ENCODE assay signal across 14 cellular contexts in the genomic region with DNA sequence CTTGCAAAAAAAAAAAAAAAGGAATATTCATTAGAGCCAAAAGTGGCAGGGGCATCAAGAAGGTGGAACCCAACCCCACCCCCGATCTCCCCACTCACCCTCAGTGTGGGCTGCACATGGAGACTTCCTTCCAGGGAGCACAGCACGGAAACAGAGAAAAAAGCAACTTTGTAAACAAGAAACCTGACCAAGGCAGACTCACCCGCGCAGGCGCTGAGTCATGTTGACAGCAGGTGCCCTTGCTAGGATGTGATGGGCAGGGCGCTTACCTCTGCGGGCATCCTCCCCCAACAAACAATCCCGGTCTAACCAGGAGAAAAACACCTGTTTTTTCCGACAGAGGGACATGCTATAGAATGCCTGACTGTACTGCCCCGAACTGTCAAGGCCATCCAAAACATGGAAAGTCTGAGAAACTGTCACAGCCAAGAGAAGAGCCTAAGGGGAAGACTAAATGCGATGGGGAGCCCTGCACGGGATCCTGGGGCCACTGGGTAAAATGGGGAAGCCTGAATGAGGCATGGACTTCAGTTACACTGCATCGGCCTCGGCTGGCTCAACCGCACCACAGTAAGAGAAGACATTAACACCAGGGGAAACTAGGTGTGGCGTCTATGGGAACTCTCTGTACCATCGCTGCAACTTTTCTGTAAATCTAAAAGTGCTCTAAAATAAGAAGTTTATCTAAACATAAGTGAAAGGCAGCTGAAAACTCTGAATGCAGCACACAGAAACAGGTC.
DNase-seq lines count a peak whose midpoint lies in the region; FAIRE-seq and TF ChIP-seq lines count a peak whose summit lies in the region.
"Had no signal": no experiment of that assay in that cellular context is flagged by ENCODE, and none has a peak within 500 bp of the region (broad histone marks: within the 10 kb centered on the region; RNA-seq: fewer than 3 reads in every experiment).

No MANE protein-coding gene starts in this region.

- H3K36me3 Mint-ChIP-seq in HFFc6 (ENCODE audit: low read depth) (no peaks in the 10 kb centered on the region), progenitor cell of endocrine pancreas (ENCODE audit: insufficient read depth) (no peaks in the 10 kb centered on the region)

- no peaks in the 10 kb centered on the region for H3K4me1 Mint-ChIP-seq in HFFc6 (ENCODE audit: low read depth)
- H3K4me1 Mint-ChIP-seq in progenitor cell of endocrine pancreas (ENCODE audit: low read depth): no peaks in the 10 kb centered on the region

- TF ChIP-seq CTCF in HFFc6 (IDR thresholded peaks at IDR 0.05) (no peak), progenitor cell of endocrine pancreas (IDR thresholded peaks at IDR 0.05; ENCODE audit: unreplicated experiment) (no peak)

- H3K27ac Mint-ChIP-seq in HFFc6 (no peak overlapping the region), progenitor cell of endocrine pancreas (no peak overlapping the region)

- H3K27me3 Mint-ChIP-seq in HFFc6 (ENCODE audit: insufficient read depth): peaks cover 14% of the 10 kb centered on the region
- H3K27me3 Mint-ChIP-seq in progenitor cell of endocrine pancreas: peaks cover 31% of the 10 kb centered on the region

- H3K4me3 Mint-ChIP-seq in HFFc6: no peak overlapping the region
- H3K4me3 Mint-ChIP-seq in progenitor cell of endocrine pancreas (ENCODE audit: low read depth): no peak overlapping the region

- H3K9me3 Mint-ChIP-seq in HFFc6: no peaks in the 10 kb centered on the region
- H3K9me3 Mint-ChIP-seq in progenitor cell of endocrine pancreas (ENCODE audit: low read depth): no peaks in the 10 kb centered on the region

- peak; percentile 11 for DNase-seq in stimulated activated CD4-positive, alpha-beta T cell treated with anti-CD3 and anti-CD28 coated beads, Interleukin-4, amount 100 ng/mL, for 1 hour
- no peak for DNase-seq in stimulated activated CD4-positive, alpha-beta T cell treated with anti-CD3 and anti-CD28 coated beads, Interleukin-1b, Interleukin-23, amount 100 ng/mL, for 48 hours
- DNase-seq in NCI-H2196 (lab: John Stamatoyannopoulos, UW; ENCODE audit: unreplicated experiment) (peak; percentile 70), amniotic epithelial cell (ENCODE audit: low read depth) (peak; percentile 24), urothelium cell line (ENCODE audit: low spot score) (peak; percentile 57), MV-4-11 (lab: John Stamatoyannopoulos, UW) (no peak), HFFc6 (no peak), progenitor cell of endocrine pancreas (ENCODE audit: low spot score, unreplicated experiment) (no peak)
- DNase-seq: lower lobe of right lung; ovary; stimulated activated CD4-positive, alpha-beta T cell treated with anti-CD3 and anti-CD28 coated beads, Interleukin-4, amount 100 ng/mL, for 24 hours; substantia nigra had no signal

- FAIRE-seq in urothelium cell line (lab: Jason Lieb, UNC): no peak
- FAIRE-seq: colon, GM12892 had no signal

Comparison
In these comparisons a context has a peak if more than half of its experiments do, and no peak if none do; other contexts are left out.
1. DNase-seq: peak in stimulated activated CD4-positive, alpha-beta T cell treated with anti-CD3 and anti-CD28 coated beads, Interleukin-4, amount 100 ng/mL, for 1 hour (single experiment), NCI-H2196 (single experiment), amniotic epithelial cell (single experiment) and urothelium cell line (single experiment); none in stimulated activated CD4-positive, alpha-beta T cell treated with anti-CD3 and anti-CD28 coated beads, Interleukin-1b, Interleukin-23, amount 100 ng/mL, for 48 hours (single experiment), MV-4-11 (single experiment), HFFc6 (single experiment) and progenitor cell of endocrine pancreas (single experiment).